Comparison of ENCODE assay signal across 16 cellular contexts in genomic region chr17:51147641-51148040, GRCh38. TPM values are rescaled to one million over a fixed set of nuclear protein-coding genes. Genes with fewer than 3 reads are reported as not detected.
DNase-seq lines count a peak whose midpoint lies in the region; ATAC-seq lines count a peak whose summit lies in the region.
"Had no signal": no experiment of that assay in that cellular context is flagged by ENCODE, and none has a peak within 500 bp of the region (broad histone marks: within the 10 kb centered on the region; RNA-seq: fewer than 3 reads in every experiment).

No MANE protein-coding gene starts in this region.

- no peaks in the 10 kb centered on the region for H3K79me1 ChIP-seq in mesenchymal stem cell (replicated peaks; ENCODE audit: low read length, poor library complexity, severe bottlenecking)

- H2BK15ac ChIP-seq in mesenchymal stem cell (ENCODE audit: low read depth, poor library complexity, severe bottlenecking): no peak overlapping the region

- no peaks in the 10 kb centered on the region for H3K36me3 ChIP-seq in mesenchymal stem cell (ENCODE audit: control insufficient read depth in 1 of 2, insufficient read depth in 2 of 2, low read depth in 1 of 2, low read length in 2 of 2)
- H3K36me3 ChIP-seq: adrenal gland, lower lobe of right lung, prostate gland, suprapubic skin, WERI-Rb-1 had no signal

- no peaks in the 10 kb centered on the region for H3K27me3 Mint-ChIP-seq in activated T-helper 1 cell treated with anti-CD3 and anti-CD28 coated beads, Interleukin-12 subunit alpha, Interleukin-12 subunit beta, Interleukin-2, Interleukin-4 antibody, amounts not matched to agents 30 ng/mL and 10 ng/mL and 1 ng/mL, durations not matched to agents 14 hours and 24 hours and 36 hours (ENCODE audit: insufficient read depth)
- H3K27me3 Mint-ChIP-seq: naive thymus-derived CD8-positive, alpha-beta T cell had no signal

- H3K4me1 Mint-ChIP-seq in activated T-helper 1 cell treated with anti-CD3 and anti-CD28 coated beads, Interleukin-12 subunit alpha, Interleukin-12 subunit beta, Interleukin-2, Interleukin-4 antibody, amounts not matched to agents 30 ng/mL and 10 ng/mL and 1 ng/mL, durations not matched to agents 14 hours and 24 hours and 36 hours (ENCODE audit: low read depth): peaks cover 27% of the 10 kb centered on the region
- H3K4me1 Mint-ChIP-seq: naive thymus-derived CD8-positive, alpha-beta T cell had no signal

- no peak overlapping the region for H3K4me3 Mint-ChIP-seq in activated T-helper 1 cell treated with anti-CD3 and anti-CD28 coated beads, Interleukin-12 subunit alpha, Interleukin-12 subunit beta, Interleukin-2, Interleukin-4 antibody, amounts not matched to agents 30 ng/mL and 10 ng/mL and 1 ng/mL, durations not matched to agents 14 hours and 24 hours and 36 hours
- H3K4me3 Mint-ChIP-seq: naive thymus-derived CD8-positive, alpha-beta T cell had no signal

- peak overlapping the region; percentile 39 for H3K9ac ChIP-seq in mesenchymal stem cell (ENCODE audit: low read length)

- H3K9me3 Mint-ChIP-seq in activated T-helper 1 cell treated with anti-CD3 and anti-CD28 coated beads, Interleukin-12 subunit alpha, Interleukin-12 subunit beta, Interleukin-2, Interleukin-4 antibody, amounts not matched to agents 30 ng/mL and 10 ng/mL and 1 ng/mL, durations not matched to agents 14 hours and 24 hours and 36 hours: no peaks in the 10 kb centered on the region
- H3K9me3 Mint-ChIP-seq: naive thymus-derived CD8-positive, alpha-beta T cell had no signal

- no peak overlapping the region for H3K23ac ChIP-seq in mesenchymal stem cell (ENCODE audit: low read length in 2 of 2)

- H4K8ac ChIP-seq in mesenchymal stem cell (ENCODE audit: low read length): no peak overlapping the region

- no peak overlapping the region for H3K27ac ChIP-seq in mesenchymal stem cell (ENCODE audit: low read length, poor library complexity, severe bottlenecking)
- H3K27ac ChIP-seq: lower lobe of right lung, prostate gland, suprapubic skin, WERI-Rb-1 had no signal

- intact Hi-C loops in activated T-helper 1 cell treated with anti-CD3 and anti-CD28 coated beads, Interleukin-12 subunit alpha, Interleukin-12 subunit beta, Interleukin-2, Interleukin-4 antibody, amounts not matched to agents 30 ng/mL and 10 ng/mL and 1 ng/mL, durations not matched to agents 14 hours and 24 hours and 36 hours (cut with micrococcal nuclease): loop anchor here (1.0 kb wide), 1 partner anchor 26 kb away; no protein-coding TSS in a partner anchor

- H2BK12ac ChIP-seq in mesenchymal stem cell (ENCODE audit: low read length in 2 of 2): no peak overlapping the region

- 87% methylated on average over 4 of the region's 4 CpGs for WGBS in mesenchymal stem cell

- no peaks in the 10 kb centered on the region for H3K27me3 ChIP-seq in mesenchymal stem cell (ENCODE audit: control insufficient read depth in 1 of 2, insufficient read depth in 1 of 2, low read length in 2 of 2)
- H3K27me3 ChIP-seq: adrenal gland, suprapubic skin had no signal

- peak overlapping the region; percentile 75 for H3K27ac Mint-ChIP-seq in activated T-helper 1 cell treated with anti-CD3 and anti-CD28 coated beads, Interleukin-12 subunit alpha, Interleukin-12 subunit beta, Interleukin-2, Interleukin-4 antibody, amounts not matched to agents 30 ng/mL and 10 ng/mL and 1 ng/mL, durations not matched to agents 14 hours and 24 hours and 36 hours
- H3K27ac Mint-ChIP-seq: naive thymus-derived CD8-positive, alpha-beta T cell had no signal

- no peak overlapping the region for H3K4ac ChIP-seq in mesenchymal stem cell (ENCODE audit: low read depth in 1 of 2, low read length in 2 of 2)

- no peaks in the 10 kb centered on the region for H3K36me3 Mint-ChIP-seq in activated T-helper 1 cell treated with anti-CD3 and anti-CD28 coated beads, Interleukin-12 subunit alpha, Interleukin-12 subunit beta, Interleukin-2, Interleukin-4 antibody, amounts not matched to agents 30 ng/mL and 10 ng/mL and 1 ng/mL, durations not matched to agents 14 hours and 24 hours and 36 hours (ENCODE audit: low read depth)
- H3K36me3 Mint-ChIP-seq: naive thymus-derived CD8-positive, alpha-beta T cell had no signal

- ATAC-seq in GM19035 (IDR thresholded peaks at IDR 0.05; ENCODE audit: unreplicated experiment) (no peak), HG02610 (IDR thresholded peaks at IDR 0.05; ENCODE audit: unreplicated experiment) (no peak)
- ATAC-seq: lower lobe of right lung; naive thymus-derived CD8-positive, alpha-beta T cell; Panc1 had no signal

- H2BK5ac ChIP-seq in mesenchymal stem cell (ENCODE audit: low read depth, low read length, poor library complexity, severe bottlenecking): no peak overlapping the region

- no peak overlapping the region for H3K4me2 ChIP-seq in mesenchymal stem cell (ENCODE audit: low read length, poor library complexity, severe bottlenecking)

- H2AFZ ChIP-seq in mesenchymal stem cell (ENCODE audit: low read depth, low read length): no peak overlapping the region

- H4K91ac ChIP-seq in mesenchymal stem cell (ENCODE audit: low read length): no peak overlapping the region

- H3K4me1 ChIP-seq in mesenchymal stem cell (ENCODE audit: control insufficient read depth, insufficient read depth, low read depth, low read length): peaks cover 1% of the 10 kb centered on the region
- H3K4me1 ChIP-seq: prostate gland had no signal

- H2BK120ac ChIP-seq in mesenchymal stem cell (ENCODE audit: low read depth, low read length): no peak overlapping the region

- no peaks in the 10 kb centered on the region for H3K9me3 ChIP-seq in mesenchymal stem cell (ENCODE audit: control insufficient read depth, low read length)
- H3K9me3 ChIP-seq: adrenal gland, lower lobe of right lung, prostate gland, suprapubic skin had no signal

- no peak overlapping the region for H2AK5ac ChIP-seq in mesenchymal stem cell (ENCODE audit: low read length, severe bottlenecking)

- peak; percentile 16 for DNase-seq in Daoy (ENCODE audit: low read depth)
- peak; percentile 57 for DNase-seq in HCEC 1CT
- no peak for DNase-seq in activated T-helper 1 cell treated with anti-CD3 and anti-CD28 coated beads, Interleukin-12 subunit alpha, Interleukin-12 subunit beta, Interleukin-2, Interleukin-4 antibody, amounts not matched to agents 30 ng/mL and 10 ng/mL and 1 ng/mL, durations not matched to agents 14 hours and 24 hours and 36 hours (ENCODE audit: low spot score)
- no peak for DNase-seq in mesenchymal stem cell
- DNase-seq in NCI-H2107 treated with DMSO at 0.1 percent for 48 hours (lab: John Stamatoyannopoulos, UW; ENCODE audit: unreplicated experiment): no peak
- DNase-seq: lower lobe of right lung; naive thymus-derived CD8-positive, alpha-beta T cell; NCI-H748 treated with DMSO at 0.1 percent for 48 hours; stimulated activated CD4-positive, alpha-beta T cell treated with anti-CD3 and anti-CD28 coated beads, Interleukin-15, amount 100 ng/mL, for 24 hours; WERI-Rb-1 had no signal

- no peak overlapping the region for H3K14ac ChIP-seq in mesenchymal stem cell (ENCODE audit: low read length in 2 of 2)

- no peak overlapping the region for H3K18ac ChIP-seq in mesenchymal stem cell (ENCODE audit: low read depth in 1 of 2, low read length in 2 of 2)

- H3K4me3 ChIP-seq in mesenchymal stem cell (ENCODE audit: insufficient read depth in 1 of 2, low read depth in 1 of 2, low read length in 2 of 2): no peak overlapping the region
- H3K4me3 ChIP-seq: adrenal gland, lower lobe of right lung, prostate gland, suprapubic skin had no signal

RNA-seq across cellular contexts. Expression of gene NME1, which starts 5.7 kb away (rescaled TPM):
- total RNA-seq in Daoy (2014; rRNA removed; shearing (Covaris generic)): 318 and 324 TPM in 2 replicates
- 413 and 424 TPM in 2 replicates for total RNA-seq in activated T-helper 1 cell treated with anti-CD3 and anti-CD28 coated beads, Interleukin-12 subunit alpha, Interleukin-12 subunit beta, Interleukin-2, Interleukin-4 antibody, amounts not matched to agents 30 ng/mL and 10 ng/mL and 1 ng/mL, durations not matched to agents 14 hours and 24 hours and 36 hours
- polyA plus RNA-seq in mesenchymal stem cell (2013, experiment 1 of 2): 147 TPM
- 158 TPM for polyA plus RNA-seq in mesenchymal stem cell (2013, experiment 2 of 2)

RNA-seq across cellular contexts. Expression of gene NME2, which starts 18.6 kb away (rescaled TPM):
- 488 and 529 TPM in 2 replicates for total RNA-seq in Daoy (2014; rRNA removed; shearing (Covaris generic))
- total RNA-seq in activated T-helper 1 cell treated with anti-CD3 and anti-CD28 coated beads, Interleukin-12 subunit alpha, Interleukin-12 subunit beta, Interleukin-2, Interleukin-4 antibody, amounts not matched to agents 30 ng/mL and 10 ng/mL and 1 ng/mL, durations not matched to agents 14 hours and 24 hours and 36 hours: 664 and 674 TPM in 2 replicates
- 1,365 TPM for polyA plus RNA-seq in mesenchymal stem cell (2013, experiment 1 of 2)
- polyA plus RNA-seq in mesenchymal stem cell (2013, experiment 2 of 2): 1,368 TPM

RNA-seq across cellular contexts. Expression of gene SPAG9, which starts 27.0 kb away (rescaled TPM):
- total RNA-seq in Daoy (2014; rRNA removed; shearing (Covaris generic)): 51.6 and 54.2 TPM in 2 replicates
- 44.1 and 45.2 TPM in 2 replicates for total RNA-seq in activated T-helper 1 cell treated with anti-CD3 and anti-CD28 coated beads, Interleukin-12 subunit alpha, Interleukin-12 subunit beta, Interleukin-2, Interleukin-4 antibody, amounts not matched to agents 30 ng/mL and 10 ng/mL and 1 ng/mL, durations not matched to agents 14 hours and 24 hours and 36 hours
- polyA plus RNA-seq in mesenchymal stem cell (2013, experiment 1 of 2): 41.1 TPM
- polyA plus RNA-seq in mesenchymal stem cell (2013, experiment 2 of 2): 40.7 TPM

Comparison
In these comparisons a context has a peak if more than half of its experiments do, and no peak if none do; other contexts are left out.
1. DNase-seq: peak in Daoy (single experiment) and HCEC 1CT (single experiment); none in activated T-helper 1 cell treated with anti-CD3 and anti-CD28 coated beads, Interleukin-12 subunit alpha, Interleukin-12 subunit beta, Interleukin-2, Interleukin-4 antibody, amounts not matched to agents 30 ng/mL and 10 ng/mL and 1 ng/mL, durations not matched to agents 14 hours and 24 hours and 36 hours (single experiment), mesenchymal stem cell (single experiment) and NCI-H2107 treated with DMSO at 0.1 percent for 48 hours (single experiment).